9 cellular contexts compared by ENCODE assay signal in genomic region chr19:43439183-43440063, GRCh38. TPM values are rescaled to one million over a fixed set of nuclear protein-coding genes. Genes with fewer than 3 reads are reported as not detected.
DNase-seq lines count a peak whose midpoint lies in the region; ATAC-seq and TF ChIP-seq lines count a peak whose summit lies in the region.
"Had no signal": no experiment of that assay in that cellular context is flagged by ENCODE, and none has a peak within 500 bp of the region (broad histone marks: within the 10 kb centered on the region; RNA-seq: fewer than 3 reads in every experiment).

No MANE protein-coding gene starts in this region.

- no peaks in the 10 kb centered on the region for H3K36me3 Mint-ChIP-seq in T-helper 17 cell (ENCODE audit: low read depth)

- H3K27me3 ChIP-seq in right atrium auricular region = no peaks in the 10 kb centered on the region
- no peaks in the 10 kb centered on the region for H3K27me3 ChIP-seq in transverse colon

- H3K36me3 ChIP-seq in right atrium auricular region (no peaks in the 10 kb centered on the region), transverse colon (no peaks in the 10 kb centered on the region)

- DNase-seq in Right ventricle myocardium inferior (ENCODE audit: missing footprints) (no peak), right atrium auricular region (ENCODE audit: low spot score) (no peak), T-helper 17 cell (peak; percentile 11 to 39 (median 15)), transverse colon (no peak), mucosa of gallbladder (ENCODE audit: low spot score) (no peak), NCI-H2081 treated with DMSO at 0.1 percent for 48 hours (lab: John Stamatoyannopoulos, UW) (no peak)
- peak; percentile 51 for DNase-seq in effector CD4-positive, alpha-beta T cell
- DNase-seq: stimulated activated CD4-positive, alpha-beta T cell treated with anti-CD3 and anti-CD28 coated beads, Interleukin-1b, Interleukin-23, amount 100 ng/mL, for 48 hours had no signal

- WGBS in transverse colon (ENCODE audit: low coverage in 1 of 2), 2 donors = 32% methylated on average over 11 of the region's 13 CpGs; no CpG with 5 or more reads in 1 of the 2 donors

- TF ChIP-seq CTCF in right atrium auricular region (IDR thresholded peaks at IDR 0.05) (no peak), transverse colon (IDR thresholded peaks at IDR 0.05) (no peak)

- H3K4me1 Mint-ChIP-seq in T-helper 17 cell = peaks cover 34% of the 10 kb centered on the region

- peak overlapping the region; percentile 13 for H3K4me3 Mint-ChIP-seq in T-helper 17 cell

- H3K4me1 ChIP-seq in right atrium auricular region (peaks cover 0 to 13% of the 10 kb centered on the region in 2 donors), transverse colon (peaks cover 8 to 20% (median 10%) of the 10 kb centered on the region in 4 donors)

- H3K9me3 ChIP-seq in right atrium auricular region (no peaks in the 10 kb centered on the region), T-helper 17 cell (ENCODE audit: control insufficient read depth, low read length, poor library complexity, severe bottlenecking) (no peaks in the 10 kb centered on the region), transverse colon (no peaks in the 10 kb centered on the region)

- H3K27ac ChIP-seq in right atrium auricular region = peak overlapping the region in 1 of 2 donors; percentile 62
- H3K27ac ChIP-seq in transverse colon = peak overlapping the region in 3 of 4 donors; percentile 8 to 41 (median 23)

- H3K4me3 ChIP-seq in right atrium auricular region (no peak overlapping the region), transverse colon (no peak overlapping the region)

- in situ Hi-C loops in transverse colon (cut with MboI; ENCODE audit: low pct_ligation_motif_present in 1 of 4, low pct_unique_long_range_greater_than_20kb in 1 of 4, low sequenced_read_pairs in 3 of 4) = loop anchor here in 2 of 4 donors (10.0 to 25.0 kb wide), 2 partner anchors 75 to 373 kb away; partner anchors contain the start of gene LYPD5 (in 1 of the 2)

- H3K27ac Mint-ChIP-seq in T-helper 17 cell = peak overlapping the region; percentile 96

- ATAC-seq in Right ventricle myocardium inferior (peak; percentile 62), T-helper 17 cell (peak; percentile 97), HG03432 (IDR thresholded peaks at IDR 0.05; ENCODE audit: unreplicated experiment) (no peak)

- no peaks in the 10 kb centered on the region for H3K27me3 Mint-ChIP-seq in T-helper 17 cell

- intact Hi-C loops in Right ventricle myocardium inferior (cut with DNase I) = no loop called here
- intact Hi-C loops in transverse colon (cut with DNase I; ENCODE audit: low total_unique reads) = no loop called here

- TF ChIP-seq EP300 in transverse colon (IDR thresholded peaks at IDR 0.05; ENCODE audit: low read depth) = no peak

- TF ChIP-seq POLR2A in transverse colon (IDR thresholded peaks at IDR 0.05) = no peak

RNA-seq across cellular contexts. Expression of gene TEX101, which starts 24.7 kb away (rescaled TPM):
- not detected for total RNA-seq in Right ventricle myocardium inferior
- total RNA-seq in right atrium auricular region = not detected
- not detected for total RNA-seq in T-helper 17 cell
- total RNA-seq in transverse colon = not detected
- total RNA-seq in mucosa of gallbladder = not detected

RNA-seq across cellular contexts. Expression of gene LYPD3, which starts 26.0 kb away (rescaled TPM):
- total RNA-seq in Right ventricle myocardium inferior = 0.19 TPM
- total RNA-seq in right atrium auricular region = under 1 TPM in 1 of 2 donors, not detected in 1; 0.90 TPM
- 1 to 10 TPM; 5.1 to 7.4 TPM for total RNA-seq in T-helper 17 cell
- 1 to 10 TPM in 1 of 4 donors, not detected in 3; 2.2 TPM for total RNA-seq in transverse colon
- total RNA-seq in mucosa of gallbladder = 1.6 TPM

Comparison
In these comparisons a context has a peak if more than half of its experiments do, and no peak if none do; other contexts are left out.
1. DNase-seq: peak in T-helper 17 cell (3 of 3) and effector CD4-positive, alpha-beta T cell (single experiment); none in Right ventricle myocardium inferior (single experiment), right atrium auricular region (single experiment), transverse colon (single experiment), mucosa of gallbladder (single experiment) and NCI-H2081 treated with DMSO at 0.1 percent for 48 hours (single experiment).